ENCODE assay signal across 21 cellular contexts in the genomic region with DNA sequence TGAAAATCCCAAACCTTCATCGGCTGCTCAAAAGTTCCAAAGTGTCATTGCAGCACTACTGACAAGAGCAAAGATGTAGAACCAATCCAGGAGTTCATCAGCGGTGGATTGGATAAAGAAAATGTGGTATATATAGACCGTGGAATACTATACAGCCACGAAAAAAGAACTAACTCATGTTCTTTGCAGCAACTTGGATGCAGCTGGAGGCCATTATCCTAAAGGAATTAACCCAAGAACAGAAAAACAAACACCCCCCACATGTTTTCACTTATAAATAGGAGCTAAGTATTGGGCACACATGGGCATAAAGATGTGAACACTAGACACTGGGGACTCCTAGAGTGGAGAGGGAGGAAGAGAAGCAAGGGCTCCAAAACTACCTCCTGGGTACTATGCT. TPM values are rescaled to one million over a fixed set of nuclear protein-coding genes. Genes with fewer than 3 reads are reported as not detected.
DNase-seq lines count a peak whose midpoint lies in the region; ATAC-seq and TF ChIP-seq lines count a peak whose summit lies in the region.
"Had no signal": no experiment of that assay in that cellular context is flagged by ENCODE, and none has a peak within 500 bp of the region (broad histone marks: within the 10 kb centered on the region; RNA-seq: fewer than 3 reads in every experiment).

No MANE protein-coding gene starts in this region.

- H3K27ac Mint-ChIP-seq in endodermal cell = peak overlapping the region; percentile 71
- peak overlapping the region; percentile 74 for H3K27ac Mint-ChIP-seq in neural progenitor cell
- H3K27ac Mint-ChIP-seq: CD8-positive, alpha-beta T cell; HFFc6 had no signal

- H3K9ac ChIP-seq in endodermal cell (ENCODE audit: extremely low read depth, low read length, poor library complexity, severe bottlenecking) = no peak overlapping the region
- H3K9ac ChIP-seq in neural progenitor cell = no peak overlapping the region

- H3K4me3 ChIP-seq in DOHH2 (ENCODE audit: low read length) = no peak overlapping the region
- no peak overlapping the region for H3K4me3 ChIP-seq in OCI-LY7 (ENCODE audit: low read depth, low read length, poor library complexity, severe bottlenecking)
- H3K4me3 ChIP-seq in endodermal cell (ENCODE audit: low read length) = no peak overlapping the region
- H3K4me3 ChIP-seq in neural progenitor cell = no peak overlapping the region
- H3K4me3 ChIP-seq: BLaER1 treated with 17β-estradiol and CSF1 and Interleukin-3, amounts not matched to agents 10 nM and 100 nM; GM12878 had no signal

- H3K4me1 Mint-ChIP-seq in endodermal cell = peaks cover 20% of the 10 kb centered on the region
- peaks cover 36% of the 10 kb centered on the region for H3K4me1 Mint-ChIP-seq in neural progenitor cell

- CTCF ChIA-PET in OCI-LY7 (lab: Charles Lee; ENCODE audit: unreplicated experiment) = no interaction called here

- BruUV-seq in OCI-LY7 (replicated peaks; lab: Mats Ljungman, UMichigan) = no TSS peak

- H3K36me3 ChIP-seq in DOHH2 (ENCODE audit: control insufficient read depth, low read length) = no peaks in the 10 kb centered on the region
- no peaks in the 10 kb centered on the region for H3K36me3 ChIP-seq in OCI-LY7 (ENCODE audit: insufficient read depth, low read length)
- no peaks in the 10 kb centered on the region for H3K36me3 ChIP-seq in endodermal cell (ENCODE audit: control insufficient read depth, insufficient read depth, low read length)
- H3K36me3 ChIP-seq in neural progenitor cell = no peaks in the 10 kb centered on the region
- H3K36me3 ChIP-seq: BLaER1 treated with 17β-estradiol and CSF1 and Interleukin-3, amounts not matched to agents 10 nM and 100 nM had no signal

- no peaks in the 10 kb centered on the region for H3K9me2 ChIP-seq in DOHH2 (replicated peaks; ENCODE audit: control insufficient read depth, low read length)
- H3K9me2 ChIP-seq in OCI-LY7 (ENCODE audit: insufficient read depth, low read length) = no peaks in the 10 kb centered on the region

- POLR2A ChIA-PET in OCI-LY7 (lab: Charles Lee) = interaction anchor here (0.6 kb wide), 1 partner anchor 297 kb away, joined by 3 read pairs; no protein-coding TSS in a partner anchor

- no peak for ATAC-seq in HG02571 (IDR thresholded peaks at IDR 0.05; ENCODE audit: unreplicated experiment)
- ATAC-seq: CD8-positive, alpha-beta T cell; GM12878 had no signal

- intact Hi-C loops in OCI-LY7 (cut with micrococcal nuclease; ENCODE audit: unreplicated experiment) = no loop called here

- H3K79me2 ChIP-seq in DOHH2 (ENCODE audit: control insufficient read depth, low read length) = no peaks in the 10 kb centered on the region
- no peaks in the 10 kb centered on the region for H3K79me2 ChIP-seq in OCI-LY7 (ENCODE audit: insufficient read depth, low read depth, low read length)
- no peaks in the 10 kb centered on the region for H3K79me2 ChIP-seq in neural progenitor cell (ENCODE audit: low read depth)

- H3K9me3 ChIP-seq in DOHH2 (ENCODE audit: control insufficient read depth, insufficient read depth, low read length) (no peaks in the 10 kb centered on the region), OCI-LY7 (ENCODE audit: low read length) (no peaks in the 10 kb centered on the region), endodermal cell (ENCODE audit: control insufficient read depth, low read length) (no peaks in the 10 kb centered on the region), neural progenitor cell (ENCODE audit: low read depth) (no peaks in the 10 kb centered on the region)

- H2AFZ ChIP-seq in OCI-LY7 (ENCODE audit: low read length) = no peak overlapping the region; the same call in 1 of the 2 replicates
- no peak overlapping the region for H2AFZ ChIP-seq in neural progenitor cell (replicated peaks)

- TF ChIP-seq CTCF in DOHH2 (IDR thresholded peaks at IDR 0.05; ENCODE audit: low read depth, low read length, poor library complexity, severe bottlenecking) = no peak
- TF ChIP-seq CTCF in OCI-LY7 (conservative IDR thresholded peaks at IDR 0.05; ENCODE audit: low read length) = no peak
- TF ChIP-seq CTCF in endodermal cell (conservative IDR thresholded peaks at IDR 0.05) = no peak
- no peak for TF ChIP-seq CTCF in neural progenitor cell (IDR thresholded peaks at IDR 0.05)

- 67 to 88% methylated on average over 3 to 4 of the region's 4 CpGs for WGBS in endodermal cell (ENCODE audit: insufficient coverage in 1 of 2, insufficient read length in 1 of 2), 2 experiments

- 0 out of 2 replicates have a peak overlapping the region, but pooled peaks have one; percentile 16 for H3K4me2 ChIP-seq in DOHH2 (ENCODE audit: low read length)
- no peak overlapping the region for H3K4me2 ChIP-seq in OCI-LY7 (ENCODE audit: low read length)
- peak overlapping the region; percentile 24 for H3K4me2 ChIP-seq in neural progenitor cell
- H3K4me2 ChIP-seq: BLaER1 treated with 17β-estradiol and CSF1 and Interleukin-3, amounts not matched to agents 10 nM and 100 nM had no signal

- H3K4me1 ChIP-seq in DOHH2 (ENCODE audit: control insufficient read depth, low read length) (peaks cover 66% of the 10 kb centered on the region), OCI-LY7 (ENCODE audit: insufficient read depth, low read length, poor library complexity, severe bottlenecking) (peaks cover 55% of the 10 kb centered on the region), endodermal cell (ENCODE audit: control insufficient read depth, insufficient read depth, low read length) (no peaks in the 10 kb centered on the region), neural progenitor cell (peaks cover 22% of the 10 kb centered on the region)

- H3F3A ChIP-seq in DOHH2 (ENCODE audit: control insufficient read depth, insufficient read depth) (peaks cover 22% of the 10 kb centered on the region), neural progenitor cell (ENCODE audit: low read depth) (peaks cover 26% of the 10 kb centered on the region)

- H3K4me3 Mint-ChIP-seq in endodermal cell (no peak overlapping the region), neural progenitor cell (no peak overlapping the region)
- H3K4me3 Mint-ChIP-seq: CD8-positive, alpha-beta T cell; HFFc6 had no signal

- H4K20me1 ChIP-seq in DOHH2 (ENCODE audit: control insufficient read depth, insufficient read depth, low read depth, low read length) (no peaks in the 10 kb centered on the region), OCI-LY7 (ENCODE audit: insufficient read depth, low read length) (no peaks in the 10 kb centered on the region), neural progenitor cell (ENCODE audit: low read depth) (no peaks in the 10 kb centered on the region)
- H4K20me1 ChIP-seq: BLaER1 treated with 17β-estradiol and CSF1 and Interleukin-3, amounts not matched to agents 10 nM and 100 nM had no signal

- no peak for DNase-seq in OCI-LY7 (ENCODE audit: low spot score)
- no peak for DNase-seq in endodermal cell
- no peak for DNase-seq in neural progenitor cell (ENCODE audit: low spot score)
- no peak for DNase-seq in NCI-H1417 (lab: John Stamatoyannopoulos, UW)
- DNase-seq in superior temporal gyrus (ENCODE audit: extremely low spot score) = no peak
- DNase-seq in substantia nigra (lab: John Stamatoyannopoulos, UW) = no peak
- DNase-seq: 8988T; Calu3; CD8-positive, alpha-beta T cell; DMS79 treated with DMSO at 0.1 percent for 48 hours; EL; HCEC 1CT; HFFc6; IMR-90 had no signal

- H3K27me3 Mint-ChIP-seq in endodermal cell (ENCODE audit: insufficient read depth) (peaks cover 6% of the 10 kb centered on the region), neural progenitor cell (ENCODE audit: insufficient read depth, low read depth) (peaks cover 2% of the 10 kb centered on the region)

- no peaks in the 10 kb centered on the region for H3K36me3 Mint-ChIP-seq in endodermal cell (ENCODE audit: low read depth)
- no peaks in the 10 kb centered on the region for H3K36me3 Mint-ChIP-seq in neural progenitor cell
- H3K36me3 Mint-ChIP-seq: CD8-positive, alpha-beta T cell had no signal

- no peaks in the 10 kb centered on the region for H3K9me3 Mint-ChIP-seq in endodermal cell
- no peaks in the 10 kb centered on the region for H3K9me3 Mint-ChIP-seq in neural progenitor cell
- H3K9me3 Mint-ChIP-seq: CD8-positive, alpha-beta T cell; HFFc6 had no signal

- H3K27ac ChIP-seq in DOHH2 (ENCODE audit: low read depth, low read length) = 0 out of 2 replicates have a peak overlapping the region, but pooled peaks have one; percentile 30
- H3K27ac ChIP-seq in OCI-LY7 (ENCODE audit: low read depth, low read length, poor library complexity, severe bottlenecking) = peak overlapping the region; percentile 97
- H3K27ac ChIP-seq in endodermal cell (ENCODE audit: low read depth, low read length) = no peak overlapping the region
- H3K27ac ChIP-seq in neural progenitor cell = peak overlapping the region; percentile 41
- H3K27ac ChIP-seq in substantia nigra (ENCODE audit: low read depth, low read length, poor library complexity, severe bottlenecking) = no peak overlapping the region
- H3K27ac ChIP-seq: BLaER1 treated with 17β-estradiol and CSF1 and Interleukin-3, amounts not matched to agents 10 nM and 100 nM had no signal

- no peaks in the 10 kb centered on the region for H3K27me3 ChIP-seq in DOHH2 (ENCODE audit: control insufficient read depth, low read length)
- no peaks in the 10 kb centered on the region for H3K27me3 ChIP-seq in endodermal cell (ENCODE audit: control insufficient read depth, insufficient read depth, low read length, poor library complexity, severe bottlenecking)
- H3K27me3 ChIP-seq in neural progenitor cell = no peaks in the 10 kb centered on the region
- H3K27me3 ChIP-seq: BLaER1 treated with 17β-estradiol and CSF1 and Interleukin-3, amounts not matched to agents 10 nM and 100 nM had no signal

RNA-seq across cellular contexts. Expression of a gene that starts 31.6 kb away (rescaled TPM):
- total RNA-seq in OCI-LY7 (2014; rRNA removed; shearing (Covaris generic)) = 6.9 and 7.4 TPM in 2 replicates
- total RNA-seq in OCI-LY7 (2022) (15.1 and 17.8 TPM in 2 replicates), endodermal cell (10 to 100 TPM; 17.2 to 37.9 TPM), neural progenitor cell (ENCODE audit: low replicate concordance) (14.6 and 22.2 TPM in 2 replicates)
- 24.3 TPM for polyA plus RNA-seq in endodermal cell (2013, experiment 1 of 2)
- polyA plus RNA-seq in endodermal cell (2013, experiment 2 of 2) = 21.1 TPM

RNA-seq across cellular contexts. Expression of a gene that starts 34.1 kb away (rescaled TPM):
- total RNA-seq in OCI-LY7 (2014; rRNA removed; shearing (Covaris generic)) = not detected in 2 replicates
- not detected in 2 replicates for total RNA-seq in OCI-LY7 (2022)
- not detected for total RNA-seq in endodermal cell
- not detected for polyA plus RNA-seq in endodermal cell (2013, experiment 1 of 2)
- polyA plus RNA-seq in endodermal cell (2013, experiment 2 of 2) = not detected
- not detected in 2 replicates for total RNA-seq in neural progenitor cell (ENCODE audit: low replicate concordance)
- total RNA-seq: A673; Calu3; CD8-positive, alpha-beta T cell; G401; GM12878; HFFc6; IMR-90 had no signal
- polyA plus RNA-seq: AG04450, IMR-90 had no signal

Comparison
In these comparisons a context has a peak if more than half of its experiments do, and no peak if none do; other contexts are left out.
1. H3K27ac ChIP-seq: peak in DOHH2 (single experiment), OCI-LY7 (single experiment) and neural progenitor cell (single experiment); none in endodermal cell (single experiment) and substantia nigra (single experiment).